In the genomic region with DNA sequence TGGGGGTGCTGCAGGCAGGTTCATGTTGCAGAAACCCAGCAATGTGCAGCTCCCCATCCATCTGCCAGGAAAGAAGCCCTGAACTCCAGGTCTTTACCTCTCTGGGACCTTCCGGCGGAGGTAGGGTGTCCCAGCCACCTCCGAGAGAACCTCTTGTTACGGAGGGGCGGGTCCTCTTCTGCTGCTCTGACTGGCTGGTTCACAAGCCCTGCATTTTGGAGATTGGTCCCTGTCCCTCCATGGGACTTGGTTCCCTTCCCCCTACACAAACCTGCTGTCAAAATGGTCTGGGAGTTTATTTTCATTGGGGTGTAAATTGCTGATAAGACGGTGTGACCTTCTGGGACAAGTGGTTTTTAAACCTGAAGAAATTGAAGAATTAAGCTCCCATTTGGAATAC, we compare ENCODE assay signal across 14 cellular contexts. TPM values are rescaled to one million over a fixed set of nuclear protein-coding genes. Genes with fewer than 3 reads are reported as not detected.
DNase-seq lines count a peak whose midpoint lies in the region; TF ChIP-seq lines count a peak whose summit lies in the region.
"Had no signal": no experiment of that assay in that cellular context is flagged by ENCODE, and none has a peak within 500 bp of the region (broad histone marks: within the 10 kb centered on the region; RNA-seq: fewer than 3 reads in every experiment).

No MANE protein-coding gene starts in this region.

- H4K20me1 ChIP-seq in osteoblast (ENCODE audit: insufficient read depth, low read length) = peaks cover 7% of the 10 kb centered on the region

- peaks cover 5% of the 10 kb centered on the region for H3K27me3 ChIP-seq in osteoblast (ENCODE audit: insufficient read depth, low read length)
- H3K27me3 ChIP-seq: breast epithelium had no signal

- H3K36me3 ChIP-seq in osteoblast (ENCODE audit: insufficient read depth, low read length) = peaks cover 26% of the 10 kb centered on the region

- H3K27ac ChIP-seq in epithelial cell of prostate (peak overlapping the region; percentile 93), osteoblast (ENCODE audit: low read depth, low read length) (no peak overlapping the region)

- H3K9me3 ChIP-seq in osteoblast (ENCODE audit: low read depth, low read length) = no peaks in the 10 kb centered on the region
- H3K9me3 ChIP-seq: breast epithelium had no signal

- peaks cover 20% of the 10 kb centered on the region for H3K4me1 ChIP-seq in osteoblast (ENCODE audit: insufficient read depth, low read length)
- H3K4me1 ChIP-seq: breast epithelium had no signal

- TF ChIP-seq CTCF in osteoblast (IDR thresholded peaks at IDR 0.05; ENCODE audit: extremely low read depth, low read depth, low read length) = no peak

- no peaks in the 10 kb centered on the region for H3K79me2 ChIP-seq in osteoblast (ENCODE audit: insufficient read depth, low read length)

- no peak overlapping the region for H2AFZ ChIP-seq in osteoblast (ENCODE audit: low read length)

- no peak overlapping the region for H3K4me3 ChIP-seq in osteoblast (ENCODE audit: insufficient read depth, low read length)

- H3K4me2 ChIP-seq in osteoblast (ENCODE audit: insufficient read depth, low read length) = no peak overlapping the region

- DNase-seq in NCI-H1694 treated with DMSO at 0.1 percent for 48 hours (lab: John Stamatoyannopoulos, UW) = peak; percentile 48
- no peak for DNase-seq in NCI-H1694 (lab: John Stamatoyannopoulos, UW)
- peak; percentile 30 for DNase-seq in NCI-H2171 (lab: John Stamatoyannopoulos, UW)
- no peak for DNase-seq in epithelial cell of prostate (ENCODE audit: low read depth, low spot score)
- DNase-seq in osteoblast (ENCODE audit: insufficient read length, low spot score, missing footprints) = peak; percentile 57
- DNase-seq in stimulated activated naive CD4-positive, alpha-beta T cell (lab: John Stamatoyannopoulos, UW) = no peak
- no peak for DNase-seq in kidney tubule cell (ENCODE audit: low spot score)
- no peak for DNase-seq in SHP77 treated with DMSO at 0.1 percent for 48 hours (lab: John Stamatoyannopoulos, UW)
- DNase-seq: effector memory CD8-positive, alpha-beta T cell; GF-D8; KG1; NCI-H510A had no signal

RNA-seq across cellular contexts. Expression of gene CELSR2, which starts 8.0 kb away (rescaled TPM):
- total RNA-seq in osteoblast = 1.4 and 1.5 TPM in 2 replicates

RNA-seq across cellular contexts. Expression of gene SARS1, which starts 27.6 kb away (rescaled TPM):
- 361 and 392 TPM in 2 replicates for total RNA-seq in osteoblast

RNA-seq across cellular contexts. Expression of gene PSRC1, which starts 41.6 kb away (rescaled TPM):
- 5.4 and 5.9 TPM in 2 replicates for total RNA-seq in osteoblast
- total RNA-seq: CD8-positive, alpha-beta T cell had no signal

Comparison
In these comparisons a context has a peak if more than half of its experiments do, and no peak if none do; other contexts are left out.
1. DNase-seq: peak in NCI-H1694 treated with DMSO at 0.1 percent for 48 hours (single experiment), NCI-H2171 (single experiment) and osteoblast (single experiment); none in NCI-H1694 (single experiment), epithelial cell of prostate (single experiment), stimulated activated naive CD4-positive, alpha-beta T cell (0 of 6), kidney tubule cell (single experiment) and SHP77 treated with DMSO at 0.1 percent for 48 hours (single experiment).